Comparison of ENCODE assay signal across 12 cellular contexts in the genomic region with DNA sequence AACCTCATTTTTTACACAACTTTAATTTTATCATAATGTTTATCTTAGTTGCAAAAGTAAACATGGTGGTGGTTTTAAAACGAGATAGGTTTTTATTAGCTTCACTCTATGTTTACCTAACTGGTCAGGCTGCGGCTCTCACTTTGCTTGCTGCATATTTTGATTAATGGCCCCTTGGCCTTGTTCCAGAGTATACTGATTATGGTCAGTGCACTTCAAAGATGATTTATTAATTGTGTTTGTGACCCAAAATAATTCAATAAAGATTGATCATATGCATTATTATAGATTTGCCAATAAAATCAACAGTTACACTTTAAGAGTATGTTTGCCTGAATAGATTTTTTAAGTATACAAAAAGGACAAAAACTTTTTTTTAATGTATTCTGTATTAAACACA.
A peak's percentile ranks its signal among the peaks of the same experiment; 100 is the strongest.
DNase-seq lines count a peak whose midpoint lies in the region; ATAC-seq, FAIRE-seq and TF ChIP-seq lines count a peak whose summit lies in the region.
"Had no signal": no experiment of that assay in that cellular context is flagged by ENCODE, and none has a peak within 500 bp of the region (broad histone marks: within the 10 kb centered on the region; RNA-seq: fewer than 3 reads in every experiment).

No MANE protein-coding gene starts in this region.

- H3K4me3 ChIP-seq in K562 (no peak overlapping the region), pancreas (no peak overlapping the region)
- H3K4me3 ChIP-seq: right lobe of liver had no signal

- no peaks in the 10 kb centered on the region for H4K20me1 ChIP-seq in K562 (replicated peaks; ENCODE audit: control insufficient read depth, insufficient read depth, low read length)

- peak; percentile 52 for DNase-seq in HEK293T (ENCODE audit: extremely low spot score)
- peak; percentile 39 for DNase-seq in NCI-H2196 (lab: John Stamatoyannopoulos, UW; ENCODE audit: unreplicated experiment)
- peak in 1 of 4 experiments; percentile 24 for DNase-seq in K562 (ENCODE audit: extremely low read depth in 1 of 4, low spot score in 3 of 4)
- peak in 4 of 6 donors; percentile 18 to 57 (median 35) for DNase-seq in pancreas
- DNase-seq: activated CD8-positive, alpha-beta T cell treated with anti-CD3 and anti-CD28 coated beads, Interleukin-2, amount 10 ng/mL, durations not matched to agents 7 days and 5 days; NCI-H446 treated with DMSO at 0.1 percent for 48 hours; right lobe of liver; trophoblast cell had no signal

- intact Hi-C loops in K562 (cut with micrococcal nuclease) (no loop called here), pancreas (cut with DNase I) (no loop called here)

- no peaks in the 10 kb centered on the region for H3K79me2 ChIP-seq in K562 (ENCODE audit: control insufficient read depth, insufficient read depth, low read length)

- H3K9me3 ChIP-seq in K562 (replicated peaks; ENCODE audit: control insufficient read depth, insufficient read depth, low read depth, low read length) (no peaks in the 10 kb centered on the region), pancreas (no peaks in the 10 kb centered on the region)
- H3K9me3 ChIP-seq: right lobe of liver had no signal

- H3K27me3 ChIP-seq in K562 (ENCODE audit: control insufficient read depth in 2 of 2, insufficient read depth in 2 of 2, low read length in 2 of 2) (no peaks in the 10 kb centered on the region), pancreas (no peaks in the 10 kb centered on the region)
- H3K27me3 ChIP-seq: right lobe of liver had no signal

- WGBS in K562 (ENCODE audit: insufficient coverage, low coverage, missing lambda C conversion rate), result 5% methylated on average over 2 of the region's 2 CpGs
- 6 to 8% methylated on average over 2 of the region's 2 CpGs for WGBS in pancreas, 2 donors

- FAIRE-seq in K562 (lab: Jason Lieb, UNC) (no peak), pancreas (lab: Jason Lieb, UNC) (no peak)
- FAIRE-seq: GM12891 had no signal

- no peaks in the 10 kb centered on the region for H3K4me1 ChIP-seq in K562 (replicated peaks in 1 of 2; ENCODE audit: control insufficient read depth in 2 of 2, insufficient read depth in 2 of 2, low read length in 2 of 2)
- peaks cover 0 to 10% (median 4%) of the 10 kb centered on the region in 3 donors for H3K4me1 ChIP-seq in pancreas
- H3K4me1 ChIP-seq: right lobe of liver had no signal

- POLR2A ChIA-PET in HEK293T (lab: Yijun Ruan, JAX), result no interaction called here
- POLR2A ChIA-PET in K562 (lab: Yijun Ruan, JAX), result interaction anchor here (1.0 kb wide), 1 partner anchor 15 kb away, joined by 4 read pairs; no protein-coding TSS in a partner anchor

- TF ChIP-seq CTCF in K562 (IDR thresholded peaks at IDR 0.05 in 2 of 3, conservative IDR thresholded peaks at IDR 0.05 in 1 of 3; ENCODE audit: insufficient read depth in 2 of 3, low read depth in 1 of 3, low read length in 3 of 3) (no peak), pancreas (IDR thresholded peaks at IDR 0.05) (no peak)

- no peak overlapping the region for H2AFZ ChIP-seq in K562 (ENCODE audit: low read depth, low read length)

- no peak for TF ChIP-seq RAD21 in K562 (CRISPR knock-in tag; conservative IDR thresholded peaks at IDR 0.05 in 1 of 2, IDR thresholded peaks at IDR 0.05 in 1 of 2)

- no TSS peak for BruUV-seq in K562 (replicated peaks; lab: Mats Ljungman, UMichigan)

- no peak; the same call in 1 of the 2 replicates for TF ChIP-seq EP300 in K562 (IDR thresholded peaks at IDR 0.05; ENCODE audit: low read length)

- H3K27ac ChIP-seq in K562 (ENCODE audit: extremely low read depth, low read depth, low read length) (no peak overlapping the region), pancreas (no peak overlapping the region)
- H3K27ac ChIP-seq: right lobe of liver had no signal

- TF ChIP-seq POLR2A in K562 (conservative IDR thresholded peaks at IDR 0.05), result no peak

- CTCF ChIA-PET in HEK293T (lab: Yijun Ruan, JAX), result no interaction called here
- CTCF ChIA-PET in K562 (lab: Yijun Ruan, JAX; ENCODE audit: low intra/inter-chr PET ratio), result no interaction called here

- in situ Hi-C loops in K562 (cut with MboI), result no loop called here

- ATAC-seq in K562, result no peak
- ATAC-seq in pancreas, result peak; percentile 81 to 95 (median 92)
- no peak for ATAC-seq in GM18909 (IDR thresholded peaks at IDR 0.05; ENCODE audit: poor library complexity, unreplicated experiment)
- no peak for ATAC-seq in HG03097 (IDR thresholded peaks at IDR 0.05; ENCODE audit: low FRiP score, unreplicated experiment)
- ATAC-seq in GM19463 (IDR thresholded peaks at IDR 0.05; ENCODE audit: unreplicated experiment), result no peak
- ATAC-seq: activated CD8-positive, alpha-beta T cell treated with anti-CD3 and anti-CD28 coated beads, Interleukin-2, amount 10 ng/mL, durations not matched to agents 7 days and 5 days had no signal

- no peak overlapping the region for H3K9ac ChIP-seq in K562 (ENCODE audit: insufficient read depth in 1 of 2, low read depth in 2 of 2, low read length in 2 of 2)

- no peaks in the 10 kb centered on the region for H3K36me3 ChIP-seq in K562 (ENCODE audit: control insufficient read depth, insufficient read depth, low read length)
- H3K36me3 ChIP-seq in pancreas, result no peaks in the 10 kb centered on the region
- H3K36me3 ChIP-seq: right lobe of liver had no signal

- H3K9me1 ChIP-seq in K562 (ENCODE audit: control insufficient read depth, insufficient read depth, low read length), result no peaks in the 10 kb centered on the region

- no peak overlapping the region for H3K4me2 ChIP-seq in K562 (ENCODE audit: insufficient read depth, low read length)

TF ChIP-seq in HEK293T, 16 proteins besides CTCF, POLR2A, EP300 and RAD21:
- peak; percentile 99 for TF ChIP-seq FOXA1 (IDR thresholded peaks at IDR 0.05)
- TF ChIP-seq NFRKB (IDR thresholded peaks at IDR 0.05), result no peak
- no peak for TF ChIP-seq TARDBP (IDR thresholded peaks at IDR 0.05)
- no peak for TF ChIP-seq ELF4 (IDR thresholded peaks at IDR 0.05)
- TF ChIP-seq FOXK2 (IDR thresholded peaks at IDR 0.05), result peak; percentile 78
- no peak for TF ChIP-seq L3MBTL2 (conservative IDR thresholded peaks at IDR 0.05)
- TF ChIP-seq PKNOX1 (IDR thresholded peaks at IDR 0.05), result peak; percentile 96
- no peak for TF ChIP-seq HDGF (IDR thresholded peaks at IDR 0.05; ENCODE audit: borderline replicate concordance)
- TF ChIP-seq ZNF384 (IDR thresholded peaks at IDR 0.05), result peak; percentile 31; the same call in 1 of the 2 replicates
- TF ChIP-seq CTBP1 (IDR thresholded peaks at IDR 0.05; ENCODE audit: borderline replicate concordance), result peak; percentile 85

TF ChIP-seq in K562, 482 proteins besides CTCF, POLR2A, EP300 and RAD21 (continues in another document):
- no peak for TF ChIP-seq PHF8 (IDR thresholded peaks at IDR 0.05; ENCODE audit: borderline replicate concordance, low read length)
- TF ChIP-seq FOXA3 (CRISPR knock-in tag; conservative IDR thresholded peaks at IDR 0.05 in 1 of 2, IDR thresholded peaks at IDR 0.05 in 1 of 2), result peak in 1 of 2 experiments; percentile 99; a peak in 2 of 4 replicates
- TF ChIP-seq ZNF408 (CRISPR knock-in tag; IDR thresholded peaks at IDR 0.05; ENCODE audit: low read depth), result no peak
- peak; percentile 91 for TF ChIP-seq FOXJ2 (tag; IDR thresholded peaks at IDR 0.05)
- TF ChIP-seq ERF (CRISPR knock-in tag; IDR thresholded peaks at IDR 0.05), result no peak
- no peak for TF ChIP-seq BMI1 (IDR thresholded peaks at IDR 0.05; ENCODE audit: low read length)
- TF ChIP-seq PATZ1 (CRISPR knock-in tag; IDR thresholded peaks at IDR 0.05; ENCODE audit: borderline replicate concordance), result no peak
- no peak for TF ChIP-seq HINFP (tag; conservative IDR thresholded peaks at IDR 0.05; ENCODE audit: low read depth)
- TF ChIP-seq, protein P1, sequence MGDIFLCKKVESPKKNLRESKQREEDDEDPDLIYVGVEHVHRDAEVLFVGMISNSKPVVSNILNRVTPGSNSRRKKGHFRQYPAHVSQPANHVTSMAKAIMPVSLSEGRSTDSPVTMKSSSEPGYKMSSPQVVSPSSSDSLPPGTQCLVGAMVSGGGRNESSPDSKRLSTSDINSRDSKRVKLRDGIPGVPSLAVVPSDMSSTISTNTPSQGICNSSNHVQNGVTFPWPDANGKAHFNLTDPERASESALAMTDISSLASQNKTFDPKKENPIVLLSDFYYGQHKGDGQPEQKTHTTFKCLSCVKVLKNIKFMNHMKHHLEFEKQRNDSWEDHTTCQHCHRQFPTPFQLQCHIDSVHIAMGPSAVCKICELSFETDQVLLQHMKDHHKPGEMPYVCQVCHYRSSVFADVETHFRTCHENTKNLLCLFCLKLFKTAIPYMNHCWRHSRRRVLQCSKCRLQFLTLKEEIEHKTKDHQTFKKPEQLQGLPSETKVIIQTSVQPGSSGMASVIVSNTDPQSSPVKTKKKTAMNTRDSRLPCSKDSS (IDR thresholded peaks at IDR 0.05; ENCODE audit: low read depth, partially characterized antibody), result no peak
- TF ChIP-seq HMG20A (CRISPR knock-in tag; conservative IDR thresholded peaks at IDR 0.05), result no peak
- TF ChIP-seq MYC (IDR thresholded peaks at IDR 0.05; ENCODE audit: low read depth, low read length), result no peak
- TF ChIP-seq MYC (CRISPR knock-in tag; IDR thresholded peaks at IDR 0.05; ENCODE audit: borderline replicate concordance, low read depth), result no peak
- TF ChIP-seq SOX6 (IDR thresholded peaks at IDR 0.05), result peak; percentile 35; the same call in 1 of the 2 replicates

Comparison
In these comparisons a context has a peak if more than half of its experiments do, and no peak if none do; other contexts are left out.
1. ATAC-seq: peak in pancreas (4 of 4); none in K562 (single experiment), GM18909 (single experiment), HG03097 (single experiment) and GM19463 (single experiment).